ENCODE assay signal across 1 cellular context in genomic region chr15:78212008-78212407, GRCh38.
TF ChIP-seq lines count a peak whose summit lies in the region.

No MANE protein-coding gene starts in this region.

TF ChIP-seq in SK-N-SH treated with all-trans-retinoic acid at 6 μM for 48 hours, 23 proteins besides CTCF, POLR2A, EP300 and RAD21 (continued from another document):
- no peak for TF ChIP-seq CSRNP3 (CRISPR knock-in tag; IDR thresholded peaks at IDR 0.05)
- no peak for TF ChIP-seq PATZ1 (CRISPR knock-in tag; IDR thresholded peaks at IDR 0.05; ENCODE audit: borderline replicate concordance)
- no peak for TF ChIP-seq ESRRG (CRISPR knock-in tag; IDR thresholded peaks at IDR 0.05)
- no peak for TF ChIP-seq ZNF565 (CRISPR knock-in tag; conservative IDR thresholded peaks at IDR 0.05; ENCODE audit: low read depth)
- TF ChIP-seq GLIS3 (CRISPR knock-in tag; IDR thresholded peaks at IDR 0.05), result no peak
- no peak for TF ChIP-seq RARB (CRISPR knock-in tag; IDR thresholded peaks at IDR 0.05)
